1 cellular context compared by ENCODE assay signal in genomic region chr22:38943181-38943580, GRCh38.
TF ChIP-seq lines count a peak whose summit lies in the region.

No MANE protein-coding gene starts in this region.

TF ChIP-seq in H1, 55 proteins besides CTCF, POLR2A, EP300 and RAD21:
- no peak for TF ChIP-seq RFX5 (IDR thresholded peaks at IDR 0.05; ENCODE audit: borderline replicate concordance, low read depth, low read length)
- no peak for TF ChIP-seq TCF12 (IDR thresholded peaks at IDR 0.05; ENCODE audit: low read depth, low read length)
- TF ChIP-seq TBP (IDR thresholded peaks at IDR 0.05; ENCODE audit: low read depth, low read length), result no peak
- no peak for TF ChIP-seq SIRT6 (IDR thresholded peaks at IDR 0.05; ENCODE audit: low read length)
- TF ChIP-seq BACH1 (IDR thresholded peaks at IDR 0.05; ENCODE audit: low read length), result no peak
- TF ChIP-seq POU5F1 (IDR thresholded peaks at IDR 0.05; ENCODE audit: low read depth, low read length), result no peak
- no peak for TF ChIP-seq SP1 (IDR thresholded peaks at IDR 0.05; ENCODE audit: low read depth, low read length)
- TF ChIP-seq KDM4A (IDR thresholded peaks at IDR 0.05; ENCODE audit: low read depth, low read length, severe bottlenecking), result no peak
- no peak for TF ChIP-seq POLR2AphosphoS5 (IDR thresholded peaks at IDR 0.05; ENCODE audit: low read depth, low read length)
- TF ChIP-seq BCL11A (IDR thresholded peaks at IDR 0.05; ENCODE audit: low read depth in 2 of 2, low read length in 2 of 2), result no peak
- TF ChIP-seq BRCA1 (IDR thresholded peaks at IDR 0.05; ENCODE audit: low read depth, low read length), result no peak
- TF ChIP-seq CBX5 (IDR thresholded peaks at IDR 0.05; ENCODE audit: low read depth, low read length), result no peak
- no peak for TF ChIP-seq SRF (IDR thresholded peaks at IDR 0.05; ENCODE audit: low read depth, low read length)
- no peak for TF ChIP-seq USF2 (IDR thresholded peaks at IDR 0.05; ENCODE audit: low read length)
- TF ChIP-seq FOSL1 (IDR thresholded peaks at IDR 0.05; ENCODE audit: insufficient read depth, low read depth, low read length), result no peak
- no peak for TF ChIP-seq MAFK (IDR thresholded peaks at IDR 0.05; ENCODE audit: low read depth, low read length)
- no peak for TF ChIP-seq SIN3A (conservative IDR thresholded peaks at IDR 0.05 in 1 of 2, IDR thresholded peaks at IDR 0.05 in 1 of 2; ENCODE audit: low read depth in 1 of 2, low read length in 2 of 2)
- no peak for TF ChIP-seq TAF7 (optimal IDR thresholded peaks at IDR 0.05; ENCODE audit: borderline replicate concordance, low read depth, low read length)
- no peak for TF ChIP-seq RXRA (IDR thresholded peaks at IDR 0.05; ENCODE audit: insufficient read depth, low read depth, low read length)
TF ChIP-seq in H1: peak in this region for 0.
